In the genomic region with DNA sequence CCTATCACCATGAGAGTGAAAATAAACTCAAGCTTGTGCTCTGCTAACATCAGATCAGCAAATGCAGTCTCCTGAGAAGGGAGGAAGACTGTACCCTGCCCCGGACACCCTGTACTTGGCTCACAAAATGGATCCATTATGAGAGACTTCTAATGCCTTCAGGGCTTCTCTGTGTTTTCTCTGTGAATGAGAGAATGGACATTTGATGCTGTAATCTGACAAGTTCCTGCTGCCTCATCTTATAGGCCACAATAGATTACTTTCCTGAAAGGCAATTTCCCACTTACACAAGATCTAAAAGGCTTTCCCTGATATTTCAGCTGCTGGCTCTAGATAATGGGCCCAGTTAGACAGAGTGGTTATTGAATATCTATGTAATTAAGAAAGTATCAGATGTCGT, we compare ENCODE assay signal across 13 cellular contexts.
"Had no signal": no experiment of that assay in that cellular context is flagged by ENCODE, and none has a peak within 500 bp of the region (broad histone marks: within the 10 kb centered on the region; RNA-seq: fewer than 3 reads in every experiment).

No MANE protein-coding gene starts in this region.

- H3K27me3 ChIP-seq: esophagus squamous epithelium, foreskin keratinocyte, left lung, right lobe of liver, tibial nerve had no signal

- ATAC-seq: activated CD4-positive, alpha-beta T cell treated with anti-CD3 and anti-CD28 coated beads for 36 hours; foreskin keratinocyte; psoas muscle; right lobe of liver; stimulated activated effector memory CD8-positive, alpha-beta T cell treated with anti-CD3 and anti-CD28 coated beads, Interleukin-12 subunit alpha, Interleukin-12 subunit beta, amount 100 ng/mL, for 72 hours had no signal

- H3K27ac ChIP-seq: esophagus squamous epithelium, foreskin keratinocyte, left lung, psoas muscle, right lobe of liver, VCaP had no signal

- H3K36me3 ChIP-seq: esophagus squamous epithelium, left lung, right lobe of liver, tibial nerve had no signal

- DNase-seq: activated CD4-positive, alpha-beta memory T cell treated with anti-CD3 and anti-CD28 coated beads, Interleukin-2, amount 10 ng/mL, durations not matched to agents 7 days and 5 days; activated CD4-positive, alpha-beta T cell treated with anti-CD3 and anti-CD28 coated beads for 36 hours; activated naive CD4-positive, alpha-beta T cell; aorta; esophagus squamous epithelium; foreskin keratinocyte; head of caudate nucleus; left lung; psoas muscle; right lobe of liver had no signal

- H3K4me3 ChIP-seq: esophagus squamous epithelium, left lung, psoas muscle, right lobe of liver, tibial nerve had no signal

- H3K9me3 ChIP-seq: esophagus squamous epithelium, left lung, psoas muscle, right lobe of liver, tibial nerve had no signal
